Comparison of ENCODE assay signal across 24 cellular contexts in the genomic region with DNA sequence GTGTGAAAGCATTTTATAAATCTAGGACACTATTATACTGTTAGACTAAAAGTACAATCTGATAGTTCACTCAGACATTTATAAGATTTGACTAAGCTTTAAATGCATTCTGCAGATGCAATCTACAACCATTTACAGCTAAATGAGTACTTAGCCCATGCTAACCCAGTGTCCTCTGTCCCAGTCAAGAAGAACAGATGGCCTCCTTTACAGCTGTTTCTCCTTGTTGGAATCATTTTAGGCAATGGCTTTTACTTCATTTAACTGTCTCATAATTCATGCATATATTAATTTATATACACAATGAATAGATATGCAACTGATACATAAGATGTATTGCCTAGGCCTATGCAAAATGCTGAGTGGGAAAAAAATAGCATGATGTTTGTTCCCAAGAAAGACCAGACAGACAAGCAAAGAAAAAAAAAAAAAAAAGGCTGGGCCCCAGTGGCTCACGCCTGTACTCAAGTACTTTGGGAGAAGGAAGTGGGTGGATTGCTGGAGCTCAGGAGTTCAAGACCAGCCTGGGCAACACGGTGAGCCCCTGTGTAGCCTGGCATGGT.
A peak's percentile ranks its signal among the peaks of the same experiment; 100 is the strongest.
DNase-seq lines count a peak whose midpoint lies in the region; ATAC-seq and TF ChIP-seq lines count a peak whose summit lies in the region.
"Had no signal": no experiment of that assay in that cellular context is flagged by ENCODE, and none has a peak within 500 bp of the region (broad histone marks: within the 10 kb centered on the region; RNA-seq: fewer than 3 reads in every experiment).

No MANE protein-coding gene starts in this region.

- H2BK5ac ChIP-seq in mesenchymal stem cell (ENCODE audit: low read depth, low read length, poor library complexity, severe bottlenecking) = no peak overlapping the region

- H3K79me1 ChIP-seq in mesenchymal stem cell (replicated peaks; ENCODE audit: low read length, poor library complexity, severe bottlenecking) = no peaks in the 10 kb centered on the region

- TF ChIP-seq CTCF in WTC11 (IDR thresholded peaks at IDR 0.05) = no peak

- H3K27ac ChIP-seq in HUES64 (ENCODE audit: low read depth, low read length) = 0 out of 2 replicates have a peak overlapping the region, but pooled peaks have one; percentile 21
- no peak overlapping the region for H3K27ac ChIP-seq in mesenchymal stem cell (ENCODE audit: low read length, poor library complexity, severe bottlenecking)
- H3K27ac ChIP-seq: BLaER1, RWPE1 had no signal

- H4K8ac ChIP-seq in mesenchymal stem cell (ENCODE audit: low read length) = no peak overlapping the region

- CTCF ChIA-PET in WTC11 (lab: Charles Lee) = interaction anchor here (1.5 to 3.8 kb wide), 2 partner anchors 9 to 17 kb away, joined by 3 to 14 read pairs; no protein-coding TSS in a partner anchor

- H3K18ac ChIP-seq in mesenchymal stem cell (ENCODE audit: low read depth in 1 of 2, low read length in 2 of 2) = no peak overlapping the region

- no peak overlapping the region for H3K4me2 ChIP-seq in mesenchymal stem cell (ENCODE audit: low read length, poor library complexity, severe bottlenecking)
- H3K4me2 ChIP-seq: BLaER1 had no signal

- H3K4ac ChIP-seq in mesenchymal stem cell (ENCODE audit: low read depth in 1 of 2, low read length in 2 of 2) = no peak overlapping the region

- 84% methylated on average over 2 of the region's 2 CpGs for WGBS in HUES64
- 64% methylated on average over 2 of the region's 2 CpGs for WGBS in mesenchymal stem cell

- ATAC-seq in WTC11 (0 out of 2 replicates have a peak, but pooled peaks have one; percentile 24), GM19324 (IDR thresholded peaks at IDR 0.05; ENCODE audit: low FRiP score, unreplicated experiment) (no peak)
- ATAC-seq: GM12878, Panc1 had no signal

- no peaks in the 10 kb centered on the region for H3K27me3 Mint-ChIP-seq in WTC11 (ENCODE audit: low read depth)
- H3K27me3 Mint-ChIP-seq: CD4-positive, CD25-positive, alpha-beta regulatory T cell; IgD-negative memory B cell had no signal

- H2AFZ ChIP-seq in mesenchymal stem cell (ENCODE audit: low read depth, low read length) = no peak overlapping the region

- H3K9me3 Mint-ChIP-seq in WTC11 = no peaks in the 10 kb centered on the region
- H3K9me3 Mint-ChIP-seq: IgD-negative memory B cell had no signal

- H2AK5ac ChIP-seq in mesenchymal stem cell (ENCODE audit: low read length, severe bottlenecking) = no peak overlapping the region

- H3K36me3 Mint-ChIP-seq in WTC11 = no peaks in the 10 kb centered on the region
- H3K36me3 Mint-ChIP-seq: CD4-positive, CD25-positive, alpha-beta regulatory T cell; IgD-negative memory B cell had no signal

- H3K36me3 ChIP-seq in HUES64 (ENCODE audit: insufficient read depth, low read length) = no peaks in the 10 kb centered on the region
- no peaks in the 10 kb centered on the region for H3K36me3 ChIP-seq in mesenchymal stem cell (ENCODE audit: control insufficient read depth in 1 of 2, insufficient read depth in 2 of 2, low read depth in 1 of 2, low read length in 2 of 2)
- H3K36me3 ChIP-seq: BLaER1 had no signal

- no peaks in the 10 kb centered on the region for H3K27me3 ChIP-seq in HUES64 (ENCODE audit: insufficient read depth, low read length)
- H3K27me3 ChIP-seq in mesenchymal stem cell (ENCODE audit: control insufficient read depth in 1 of 2, insufficient read depth in 1 of 2, low read length in 2 of 2) = no peaks in the 10 kb centered on the region
- H3K27me3 ChIP-seq: BLaER1 had no signal

- no peak overlapping the region for H3K14ac ChIP-seq in mesenchymal stem cell (ENCODE audit: low read length in 2 of 2)

- no peak overlapping the region for H3K27ac Mint-ChIP-seq in WTC11
- H3K27ac Mint-ChIP-seq: CD4-positive, CD25-positive, alpha-beta regulatory T cell; IgD-negative memory B cell had no signal

- no peak overlapping the region for H3K23ac ChIP-seq in mesenchymal stem cell (ENCODE audit: low read length in 2 of 2)

- H2BK15ac ChIP-seq in mesenchymal stem cell (ENCODE audit: low read depth, poor library complexity, severe bottlenecking) = no peak overlapping the region

- POLR2A ChIA-PET in WTC11 (lab: Charles Lee) = no interaction called here

- H2BK12ac ChIP-seq in mesenchymal stem cell (ENCODE audit: low read length in 2 of 2) = no peak overlapping the region

- H3K4me3 ChIP-seq in HUES64 (ENCODE audit: low read length) (no peak overlapping the region), mesenchymal stem cell (ENCODE audit: insufficient read depth in 1 of 2, low read depth in 1 of 2, low read length in 2 of 2) (no peak overlapping the region)
- H3K4me3 ChIP-seq: BLaER1, GM12878 had no signal

- H3K9me3 ChIP-seq in HUES64 (ENCODE audit: insufficient read depth, low read depth, low read length) (no peaks in the 10 kb centered on the region), mesenchymal stem cell (ENCODE audit: control insufficient read depth, low read length) (no peaks in the 10 kb centered on the region)
- H3K9me3 ChIP-seq: BLaER1 had no signal

- no peak overlapping the region for H2BK120ac ChIP-seq in mesenchymal stem cell (ENCODE audit: low read depth, low read length)

- no peak overlapping the region for H4K91ac ChIP-seq in mesenchymal stem cell (ENCODE audit: low read length)

- H3K4me1 ChIP-seq in HUES64 (ENCODE audit: insufficient read depth, low read length) (peaks cover 23% of the 10 kb centered on the region), mesenchymal stem cell (ENCODE audit: control insufficient read depth, insufficient read depth, low read depth, low read length) (no peaks in the 10 kb centered on the region)
- H3K4me1 ChIP-seq: BLaER1 had no signal

- peaks cover 24% of the 10 kb centered on the region for H3K4me1 Mint-ChIP-seq in WTC11
- H3K4me1 Mint-ChIP-seq: CD4-positive, CD25-positive, alpha-beta regulatory T cell; IgD-negative memory B cell had no signal

- no peak overlapping the region for H3K4me3 Mint-ChIP-seq in WTC11
- H3K4me3 Mint-ChIP-seq: CD4-positive, CD25-positive, alpha-beta regulatory T cell; IgD-negative memory B cell had no signal

- peak; percentile 77 for DNase-seq in NCI-H69 (lab: John Stamatoyannopoulos, UW)
- DNase-seq in WTC11 (ENCODE audit: low spot score) = no peak
- peak; percentile 39 for DNase-seq in mesenchymal stem cell
- no peak for DNase-seq in NCI-H446 treated with DMSO at 0.1 percent for 48 hours (lab: John Stamatoyannopoulos, UW)
- no peak for DNase-seq in activated CD8-positive, alpha-beta memory T cell treated with anti-CD3 and anti-CD28 coated beads, Interleukin-2, amount 50 U/mL, for 4 hours
- DNase-seq: CD4-positive, CD25-positive, alpha-beta regulatory T cell; DMS53; GOT3; HCEC 1CT; NCI-H1048; NCI-H1417; NCI-H1694; NCI-H2029 treated with DMSO at 0.1 percent for 48 hours; NCI-H226; NCI-H510A treated with DMSO at 0.1 percent for 48 hours; SHP77; SW 1271 had no signal

- H3K9ac ChIP-seq in HUES64 (ENCODE audit: low read depth, low read length) (no peak overlapping the region), mesenchymal stem cell (ENCODE audit: low read length) (no peak overlapping the region)
- H3K9ac ChIP-seq: BLaER1 had no signal

TF ChIP-seq in WTC11, 78 proteins besides CTCF, POLR2A, EP300 and RAD21 (continues in another document):
- TF ChIP-seq MXD4 (CRISPR knock-in tag; IDR thresholded peaks at IDR 0.05; ENCODE audit: borderline replicate concordance) = no peak
- TF ChIP-seq, protein P1, sequence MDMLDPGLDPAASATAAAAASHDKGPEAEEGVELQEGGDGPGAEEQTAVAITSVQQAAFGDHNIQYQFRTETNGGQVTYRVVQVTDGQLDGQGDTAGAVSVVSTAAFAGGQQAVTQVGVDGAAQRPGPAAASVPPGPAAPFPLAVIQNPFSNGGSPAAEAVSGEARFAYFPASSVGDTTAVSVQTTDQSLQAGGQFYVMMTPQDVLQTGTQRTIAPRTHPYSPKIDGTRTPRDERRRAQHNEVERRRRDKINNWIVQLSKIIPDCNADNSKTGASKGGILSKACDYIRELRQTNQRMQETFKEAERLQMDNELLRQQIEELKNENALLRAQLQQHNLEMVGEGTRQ (CRISPR knock-in tag; IDR thresholded peaks at IDR 0.05) = no peak
- TF ChIP-seq, protein P2, sequence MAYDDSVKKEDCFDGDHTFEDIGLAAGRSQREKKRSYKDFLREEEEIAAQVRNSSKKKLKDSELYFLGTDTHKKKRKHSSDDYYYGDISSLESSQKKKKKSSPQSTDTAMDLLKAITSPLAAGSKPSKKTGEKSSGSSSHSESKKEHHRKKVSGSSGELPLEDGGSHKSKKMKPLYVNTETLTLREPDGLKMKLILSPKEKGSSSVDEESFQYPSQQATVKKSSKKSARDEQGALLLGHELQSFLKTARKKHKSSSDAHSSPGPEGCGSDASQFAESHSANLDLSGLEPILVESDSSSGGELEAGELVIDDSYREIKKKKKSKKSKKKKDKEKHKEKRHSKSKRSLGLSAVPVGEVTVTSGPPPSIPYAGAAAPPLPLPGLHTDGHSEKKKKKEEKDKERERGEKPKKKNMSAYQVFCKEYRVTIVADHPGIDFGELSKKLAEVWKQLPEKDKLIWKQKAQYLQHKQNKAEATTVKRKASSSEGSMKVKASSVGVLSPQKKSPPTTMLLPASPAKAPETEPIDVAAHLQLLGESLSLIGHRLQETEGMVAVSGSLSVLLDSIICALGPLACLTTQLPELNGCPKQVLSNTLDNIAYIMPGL (CRISPR knock-in tag; IDR thresholded peaks at IDR 0.05) = no peak
- no peak for TF ChIP-seq ESRRA (CRISPR knock-in tag; IDR thresholded peaks at IDR 0.05; ENCODE audit: borderline replicate concordance)
- TF ChIP-seq, protein P3, sequence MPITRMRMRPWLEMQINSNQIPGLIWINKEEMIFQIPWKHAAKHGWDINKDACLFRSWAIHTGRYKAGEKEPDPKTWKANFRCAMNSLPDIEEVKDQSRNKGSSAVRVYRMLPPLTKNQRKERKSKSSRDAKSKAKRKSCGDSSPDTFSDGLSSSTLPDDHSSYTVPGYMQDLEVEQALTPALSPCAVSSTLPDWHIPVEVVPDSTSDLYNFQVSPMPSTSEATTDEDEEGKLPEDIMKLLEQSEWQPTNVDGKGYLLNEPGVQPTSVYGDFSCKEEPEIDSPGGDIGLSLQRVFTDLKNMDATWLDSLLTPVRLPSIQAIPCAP (CRISPR knock-in tag; IDR thresholded peaks at IDR 0.05) = no peak
- TF ChIP-seq ZNF219 (CRISPR knock-in tag; IDR thresholded peaks at IDR 0.05; ENCODE audit: borderline replicate concordance) = no peak
- TF ChIP-seq, protein P4, sequence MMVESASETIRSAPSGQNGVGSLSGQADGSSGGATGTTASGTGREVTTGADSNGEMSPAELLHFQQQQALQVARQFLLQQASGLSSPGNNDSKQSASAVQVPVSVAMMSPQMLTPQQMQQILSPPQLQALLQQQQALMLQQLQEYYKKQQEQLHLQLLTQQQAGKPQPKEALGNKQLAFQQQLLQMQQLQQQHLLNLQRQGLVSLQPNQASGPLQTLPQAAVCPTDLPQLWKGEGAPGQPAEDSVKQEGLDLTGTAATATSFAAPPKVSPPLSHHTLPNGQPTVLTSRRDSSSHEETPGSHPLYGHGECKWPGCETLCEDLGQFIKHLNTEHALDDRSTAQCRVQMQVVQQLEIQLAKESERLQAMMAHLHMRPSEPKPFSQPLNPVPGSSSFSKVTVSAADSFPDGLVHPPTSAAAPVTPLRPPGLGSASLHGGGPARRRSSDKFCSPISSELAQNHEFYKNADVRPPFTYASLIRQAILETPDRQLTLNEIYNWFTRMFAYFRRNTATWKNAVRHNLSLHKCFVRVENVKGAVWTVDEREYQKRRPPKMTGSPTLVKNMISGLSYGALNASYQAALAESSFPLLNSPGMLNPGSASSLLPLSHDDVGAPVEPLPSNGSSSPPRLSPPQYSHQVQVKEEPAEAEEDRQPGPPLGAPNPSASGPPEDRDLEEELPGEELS (CRISPR knock-in tag; IDR thresholded peaks at IDR 0.05) = no peak

Comparison
In these comparisons a context has a peak if more than half of its experiments do, and no peak if none do; other contexts are left out.
1. DNase-seq: peak in NCI-H69 (single experiment) and mesenchymal stem cell (single experiment); none in WTC11 (single experiment), NCI-H446 treated with DMSO at 0.1 percent for 48 hours (single experiment) and activated CD8-positive, alpha-beta memory T cell treated with anti-CD3 and anti-CD28 coated beads, Interleukin-2, amount 50 U/mL, for 4 hours (single experiment).